Comparison of ENCODE assay signal across 18 cellular contexts in genomic region chr11:75308986-75309385, GRCh38. TPM values are rescaled to one million over a fixed set of nuclear protein-coding genes. Genes with fewer than 3 reads are reported as not detected.
DNase-seq lines count a peak whose midpoint lies in the region; ATAC-seq and TF ChIP-seq lines count a peak whose summit lies in the region.
"Had no signal": no experiment of that assay in that cellular context is flagged by ENCODE, and none has a peak within 500 bp of the region (broad histone marks: within the 10 kb centered on the region; RNA-seq: fewer than 3 reads in every experiment).

No MANE protein-coding gene starts in this region.

- no TSS peak for BruUV-seq in Panc1 (replicated peaks; lab: Mats Ljungman, UMichigan)

- H3K14ac ChIP-seq in mesenchymal stem cell (ENCODE audit: low read length in 2 of 2), result no peak overlapping the region

- H3K4me3 ChIP-seq in Panc1 (ENCODE audit: low read depth in 2 of 2, low read length in 2 of 2) (no peak overlapping the region), mesenchymal stem cell (ENCODE audit: insufficient read depth in 1 of 2, low read depth in 1 of 2, low read length in 2 of 2) (no peak overlapping the region)
- H3K4me3 ChIP-seq: K562, SJSA1 had no signal

- no peak overlapping the region for H2AK5ac ChIP-seq in mesenchymal stem cell (ENCODE audit: low read length, severe bottlenecking)

- H3K9ac ChIP-seq in mesenchymal stem cell (ENCODE audit: low read length), result peak overlapping the region; percentile 79

- no peak overlapping the region for H4K8ac ChIP-seq in mesenchymal stem cell (ENCODE audit: low read length)

- H3K27ac ChIP-seq in Panc1 (ENCODE audit: low read length), result 0 out of 2 replicates have a peak overlapping the region, but pooled peaks have one; percentile 1
- H3K27ac ChIP-seq in adipose tissue (ENCODE audit: low read depth, low read length), result peak overlapping the region; percentile 3
- H3K27ac ChIP-seq in mesenchymal stem cell (ENCODE audit: low read length, poor library complexity, severe bottlenecking), result no peak overlapping the region
- H3K27ac ChIP-seq in substantia nigra (ENCODE audit: low read depth, low read length, poor library complexity, severe bottlenecking), result peak overlapping the region; percentile 14
- H3K27ac ChIP-seq: SJSA1 had no signal

- TF ChIP-seq CTCF in Panc1 (IDR thresholded peaks at IDR 0.05), result no peak

- 95 to 99% (median 95%) methylated on average over 4 of the region's 4 CpGs for WGBS in adipose tissue, 3 donors
- 90% methylated on average over 4 of the region's 4 CpGs for WGBS in mesenchymal stem cell

- no peak overlapping the region for H2BK12ac ChIP-seq in mesenchymal stem cell (ENCODE audit: low read length in 2 of 2)

- no peak overlapping the region for H2BK15ac ChIP-seq in mesenchymal stem cell (ENCODE audit: low read depth, poor library complexity, severe bottlenecking)

- peak overlapping the region in 1 of 2 experiments; percentile 40 for H3K18ac ChIP-seq in mesenchymal stem cell (ENCODE audit: low read depth in 1 of 2, low read length in 2 of 2)

- H3K4me1 ChIP-seq in Panc1 (ENCODE audit: control insufficient read depth, insufficient read depth, low read length), result peaks cover 46% of the 10 kb centered on the region
- H3K4me1 ChIP-seq in mesenchymal stem cell (ENCODE audit: control insufficient read depth, insufficient read depth, low read depth, low read length), result peaks cover 35% of the 10 kb centered on the region
- H3K4me1 ChIP-seq: SJSA1 had no signal

- POLR2A ChIA-PET in Panc1 (lab: Charles Lee), result interaction anchor here (1.2 kb wide), 1 partner anchor 79 kb away, joined by 3 read pairs; no protein-coding TSS in a partner anchor
- POLR2A ChIA-PET in HEK293T (lab: Yijun Ruan, JAX), result no interaction called here

- no peak overlapping the region for H3K4me2 ChIP-seq in mesenchymal stem cell (ENCODE audit: low read length, poor library complexity, severe bottlenecking)

- no peaks in the 10 kb centered on the region for H3K36me3 ChIP-seq in Panc1 (ENCODE audit: control insufficient read depth, insufficient read depth, low read length)
- peaks cover 0 to 10% of the 10 kb centered on the region in 2 experiments for H3K36me3 ChIP-seq in mesenchymal stem cell (ENCODE audit: control insufficient read depth in 1 of 2, insufficient read depth in 2 of 2, low read depth in 1 of 2, low read length in 2 of 2)
- H3K36me3 ChIP-seq: SJSA1 had no signal

- in situ Hi-C loops in Panc1 (cut with HindIII; ENCODE audit: low pct_unique_long_range_greater_than_20kb, low sequenced_read_pairs), result no loop called here

- no peak overlapping the region for H3K4ac ChIP-seq in mesenchymal stem cell (ENCODE audit: low read depth in 1 of 2, low read length in 2 of 2)

- H4K91ac ChIP-seq in mesenchymal stem cell (ENCODE audit: low read length), result no peak overlapping the region

- H3K9me3 ChIP-seq in Panc1 (ENCODE audit: control insufficient read depth, insufficient read depth, low read depth, low read length), result no peaks in the 10 kb centered on the region
- H3K9me3 ChIP-seq in mesenchymal stem cell (ENCODE audit: control insufficient read depth, low read length), result no peaks in the 10 kb centered on the region
- H3K9me3 ChIP-seq: SJSA1 had no signal

- no peak overlapping the region for H3K23ac ChIP-seq in mesenchymal stem cell (ENCODE audit: low read length in 2 of 2)

- CTCF ChIA-PET in Panc1 (lab: Charles Lee), result no interaction called here
- CTCF ChIA-PET in HEK293T (lab: Yijun Ruan, JAX), result no interaction called here

- H2AFZ ChIP-seq in mesenchymal stem cell (ENCODE audit: low read depth, low read length), result no peak overlapping the region

- intact Hi-C loops in Panc1 (cut with micrococcal nuclease; ENCODE audit: unreplicated experiment), result no loop called here

- H2BK120ac ChIP-seq in mesenchymal stem cell (ENCODE audit: low read depth, low read length), result no peak overlapping the region

- peaks cover 56% of the 10 kb centered on the region for H3K79me1 ChIP-seq in mesenchymal stem cell (replicated peaks; ENCODE audit: low read length, poor library complexity, severe bottlenecking)

- H3K27me3 ChIP-seq in Panc1 (ENCODE audit: control insufficient read depth, insufficient read depth, low read length), result no peaks in the 10 kb centered on the region
- H3K27me3 ChIP-seq in mesenchymal stem cell (ENCODE audit: control insufficient read depth in 1 of 2, insufficient read depth in 1 of 2, low read length in 2 of 2), result no peaks in the 10 kb centered on the region
- H3K27me3 ChIP-seq: SJSA1 had no signal

- no peak overlapping the region for H2BK5ac ChIP-seq in mesenchymal stem cell (ENCODE audit: low read depth, low read length, poor library complexity, severe bottlenecking)

- DNase-seq in Panc1 (ENCODE audit: low read depth, low spot score), result no peak
- no peak for DNase-seq in mesenchymal stem cell
- no peak for DNase-seq in substantia nigra (lab: John Stamatoyannopoulos, UW)
- DNase-seq in HEK293T (ENCODE audit: extremely low spot score), result no peak
- DNase-seq in NCI-H2029 treated with DMSO at 0.1 percent for 48 hours (lab: John Stamatoyannopoulos, UW), result no peak
- DNase-seq: AML-193, DMS79 treated with DMSO at 0.1 percent for 48 hours, HFFc6, NCI-H1105, NCI-H1694, NCI-H2107, NCI-H510A treated with DMSO at 0.1 percent for 48 hours, NCI-H774 had no signal

- ATAC-seq in Panc1 (no peak), GM21381 (IDR thresholded peaks at IDR 0.05; ENCODE audit: unreplicated experiment) (no peak)
- ATAC-seq: K562 had no signal

TF ChIP-seq in HEK293T, 16 proteins besides CTCF, POLR2A, EP300 and RAD21:
- TF ChIP-seq FOXM1 (IDR thresholded peaks at IDR 0.05; ENCODE audit: borderline replicate concordance) (no peak), FOXK2 (IDR thresholded peaks at IDR 0.05) (no peak), LEF1 (IDR thresholded peaks at IDR 0.05; ENCODE audit: borderline replicate concordance) (no peak), ARNT (IDR thresholded peaks at IDR 0.05) (no peak), PKNOX1 (IDR thresholded peaks at IDR 0.05) (no peak)

RNA-seq across cellular contexts. Expression of gene ARRB1, which starts 42.5 kb away (rescaled TPM):
- 219 TPM for total RNA-seq in Panc1 (2021; ENCODE audit: unreplicated experiment)
- 236 TPM for polyA plus RNA-seq in Panc1 (2012; ENCODE audit: insufficient read length)
- polyA plus RNA-seq in adipose tissue, result 10 to 100 TPM; 28.2 to 36.6 (median 35.8) TPM
- polyA plus RNA-seq in mesenchymal stem cell (2013, experiment 1 of 2), result 65.2 TPM
- polyA plus RNA-seq in mesenchymal stem cell (2013, experiment 2 of 2), result 64.4 TPM
- total RNA-seq: OCI-LY7 had no signal
